ENCODE assay signal across 19 cellular contexts in genomic region chr6:116954938-116955337, GRCh38.
A peak's percentile ranks its signal among the peaks of the same experiment; 100 is the strongest.
DNase-seq lines count a peak whose midpoint lies in the region; ATAC-seq and TF ChIP-seq lines count a peak whose summit lies in the region.
"Had no signal": no experiment of that assay in that cellular context is flagged by ENCODE, and none has a peak within 500 bp of the region (broad histone marks: within the 10 kb centered on the region; RNA-seq: fewer than 3 reads in every experiment).

No MANE protein-coding gene starts in this region.

- no peaks in the 10 kb centered on the region for H3K36me3 Mint-ChIP-seq in type B pancreatic cell
- H3K36me3 Mint-ChIP-seq: activated naive CD8-positive, alpha-beta T cell treated with anti-CD3 and anti-CD28 coated beads, Interleukin-2, amount 10 ng/mL, durations not matched to agents 7 days and 5 days; stimulated activated naive B cell treated with anti-CD40 and anti-IgM and Interleukin-4, amounts not matched to agents 10 μg/mL and 1 μg/mL and 100 μg/mL, for 72 hours had no signal

- no peak overlapping the region for H3K27ac Mint-ChIP-seq in type B pancreatic cell
- H3K27ac Mint-ChIP-seq: activated naive CD8-positive, alpha-beta T cell treated with anti-CD3 and anti-CD28 coated beads, Interleukin-2, amount 10 ng/mL, durations not matched to agents 7 days and 5 days; B cell; stimulated activated naive B cell treated with anti-CD40 and anti-IgM and Interleukin-4, amounts not matched to agents 10 μg/mL and 1 μg/mL and 100 μg/mL, for 72 hours had no signal

- H3K27me3 Mint-ChIP-seq in type B pancreatic cell: no peaks in the 10 kb centered on the region
- H3K27me3 Mint-ChIP-seq: activated naive CD8-positive, alpha-beta T cell treated with anti-CD3 and anti-CD28 coated beads, Interleukin-2, amount 10 ng/mL, durations not matched to agents 7 days and 5 days; B cell; stimulated activated naive B cell treated with anti-CD40 and anti-IgM and Interleukin-4, amounts not matched to agents 10 μg/mL and 1 μg/mL and 100 μg/mL, for 72 hours had no signal

- peak overlapping the region; percentile 65 for H3K4me3 Mint-ChIP-seq in type B pancreatic cell
- H3K4me3 Mint-ChIP-seq: activated naive CD8-positive, alpha-beta T cell treated with anti-CD3 and anti-CD28 coated beads, Interleukin-2, amount 10 ng/mL, durations not matched to agents 7 days and 5 days; B cell; stimulated activated naive B cell treated with anti-CD40 and anti-IgM and Interleukin-4, amounts not matched to agents 10 μg/mL and 1 μg/mL and 100 μg/mL, for 72 hours had no signal

- TF ChIP-seq CTCF in type B pancreatic cell (conservative IDR thresholded peaks at IDR 0.05): no peak

- H3K4me1 Mint-ChIP-seq in type B pancreatic cell (ENCODE audit: unreplicated experiment): peaks cover 3% of the 10 kb centered on the region
- H3K4me1 Mint-ChIP-seq: activated naive CD8-positive, alpha-beta T cell treated with anti-CD3 and anti-CD28 coated beads, Interleukin-2, amount 10 ng/mL, durations not matched to agents 7 days and 5 days; B cell; stimulated activated naive B cell treated with anti-CD40 and anti-IgM and Interleukin-4, amounts not matched to agents 10 μg/mL and 1 μg/mL and 100 μg/mL, for 72 hours had no signal

- no peaks in the 10 kb centered on the region for H3K9me3 Mint-ChIP-seq in type B pancreatic cell
- H3K9me3 Mint-ChIP-seq: activated naive CD8-positive, alpha-beta T cell treated with anti-CD3 and anti-CD28 coated beads, Interleukin-2, amount 10 ng/mL, durations not matched to agents 7 days and 5 days; stimulated activated naive B cell treated with anti-CD40 and anti-IgM and Interleukin-4, amounts not matched to agents 10 μg/mL and 1 μg/mL and 100 μg/mL, for 72 hours had no signal

- DNase-seq in NCI-H146 (lab: John Stamatoyannopoulos, UW) (peak; percentile 7), NCI-H146 treated with DMSO at 0.1 percent for 48 hours (lab: John Stamatoyannopoulos, UW; ENCODE audit: unreplicated experiment) (no peak), NCI-H69 (lab: John Stamatoyannopoulos, UW) (peak; percentile 78), kidney tubule cell (ENCODE audit: low spot score) (peak; percentile 37), type B pancreatic cell (ENCODE audit: extremely low spot score, unreplicated experiment) (no peak), GOT3 (lab: John Stamatoyannopoulos, UW) (no peak)
- DNase-seq: activated CD4-positive, CD25-positive, alpha-beta regulatory T cell treated with anti-CD3 and anti-CD28 coated beads, Interleukin-2, amount 50 U/mL, for 72 hours; activated naive CD8-positive, alpha-beta T cell treated with anti-CD3 and anti-CD28 coated beads, Interleukin-2, amount 10 ng/mL, durations not matched to agents 7 days and 5 days; COR-L47; heart left ventricle; mammary epithelial cell; MV-4-11; SK-N-SH; stimulated activated naive B cell treated with anti-CD40 and anti-IgM and Interleukin-4, amounts not matched to agents 10 μg/mL and 1 μg/mL and 100 μg/mL, for 72 hours; T-helper 9 cell; upper lobe of left lung had no signal

- ATAC-seq in GM18907 (IDR thresholded peaks at IDR 0.05; ENCODE audit: unreplicated experiment): no peak
- no peak for ATAC-seq in HG03565 (IDR thresholded peaks at IDR 0.05; ENCODE audit: unreplicated experiment)
- ATAC-seq: stimulated activated naive B cell treated with anti-CD40 and anti-IgM and Interleukin-4, amounts not matched to agents 10 μg/mL and 1 μg/mL and 100 μg/mL, for 72 hours had no signal

Comparison
In these comparisons a context has a peak if more than half of its experiments do, and no peak if none do; other contexts are left out.
1. DNase-seq: peak in NCI-H146 (single experiment), NCI-H69 (single experiment) and kidney tubule cell (single experiment); none in NCI-H146 treated with DMSO at 0.1 percent for 48 hours (single experiment), type B pancreatic cell (single experiment) and GOT3 (single experiment).